Comparison of ENCODE assay signal across 20 cellular contexts in the genomic region with DNA sequence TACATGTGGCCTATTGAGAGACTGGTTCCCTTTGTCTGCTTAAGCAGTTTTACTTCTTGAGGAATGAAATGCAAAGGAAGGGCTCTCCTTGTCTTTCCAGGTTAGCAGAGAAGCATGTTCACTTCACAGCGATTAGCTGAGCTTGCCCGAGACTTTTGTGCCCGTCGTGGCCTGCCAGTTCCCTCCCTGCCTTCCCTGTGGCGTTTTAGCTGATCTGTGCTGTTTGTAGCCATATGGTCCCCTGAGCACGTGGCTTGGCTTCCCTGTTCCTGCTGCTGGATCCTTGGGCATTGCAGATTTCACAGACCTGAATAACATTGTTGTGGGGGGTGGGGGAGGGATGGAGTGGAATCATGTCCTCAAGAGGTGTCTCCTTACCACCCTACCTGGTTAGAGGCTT.
A peak's percentile ranks its signal among the peaks of the same experiment; 100 is the strongest.
DNase-seq lines count a peak whose midpoint lies in the region.
"Had no signal": no experiment of that assay in that cellular context is flagged by ENCODE, and none has a peak within 500 bp of the region (broad histone marks: within the 10 kb centered on the region; RNA-seq: fewer than 3 reads in every experiment).

No MANE protein-coding gene starts in this region.

- no peaks in the 10 kb centered on the region for H3K27me3 ChIP-seq in neuronal stem cell (ENCODE audit: control insufficient read depth in 3 of 3, insufficient read depth in 3 of 3, low read depth in 1 of 3, low read length in 3 of 3)
- H3K27me3 ChIP-seq: ovary, right atrium auricular region, uterus had no signal

- peaks cover 1 to 6% of the 10 kb centered on the region in 2 donors for H3K4me1 ChIP-seq in neuronal stem cell (ENCODE audit: control insufficient read depth in 2 of 2, insufficient read depth in 1 of 2, low read depth in 1 of 2, low read length in 2 of 2)
- H3K4me1 ChIP-seq: right atrium auricular region, uterus had no signal

- H3K23ac ChIP-seq in neuronal stem cell (ENCODE audit: low read depth, low read length, poor library complexity): no peak overlapping the region

- no peak overlapping the region for H3K4me3 ChIP-seq in neuronal stem cell (ENCODE audit: low read length in 2 of 2)
- H3K4me3 ChIP-seq: ovary, right atrium auricular region, SK-N-MC, uterus had no signal

- H2AFZ ChIP-seq in neuronal stem cell (ENCODE audit: low read length): no peak overlapping the region

- H3K9me3 ChIP-seq in neuronal stem cell (replicated peaks in 1 of 2; ENCODE audit: control insufficient read depth in 2 of 2, insufficient read depth in 1 of 2, low read depth in 1 of 2, low read length in 2 of 2): peaks cover 3 to 26% of the 10 kb centered on the region in 2 donors
- H3K9me3 ChIP-seq: ovary had no signal

- no peak overlapping the region for H2BK5ac ChIP-seq in neuronal stem cell (ENCODE audit: low read length)

- peak; percentile 92 for DNase-seq in DMS 273 (lab: John Stamatoyannopoulos, UW; ENCODE audit: unreplicated experiment)
- peak; percentile 96 for DNase-seq in NCI-H2171 treated with DMSO at 0.1 percent for 48 hours (lab: John Stamatoyannopoulos, UW)
- DNase-seq in cerebellar nuclear complex (lab: John Stamatoyannopoulos, UW): peak; percentile 86 to 94
- no peak for DNase-seq in neuronal stem cell (ENCODE audit: low spot score)
- no peak for DNase-seq in HuH-7.5 (ENCODE audit: low spot score)
- no peak for DNase-seq in epidermal melanocyte (ENCODE audit: insufficient read length, low spot score)
- DNase-seq in UCSD-AML1 (lab: John Stamatoyannopoulos, UW; ENCODE audit: unreplicated experiment): no peak
- DNase-seq: activated CD4-positive, alpha-beta T cell treated with anti-CD3 and anti-CD28 coated beads, Interleukin-2, amount 10 ng/mL, durations not matched to agents 24 days and 14 days; activated naive CD4-positive, alpha-beta T cell treated with anti-CD3 and anti-CD28 coated beads, Interleukin-2, amount 10 ng/mL, durations not matched to agents 7 days and 5 days; CD4-positive, CD25-positive, alpha-beta regulatory T cell; left cardiac atrium; naive B cell; NCI-H1417 treated with DMSO at 0.1 percent for 48 hours; ovary; stimulated activated CD4-positive, alpha-beta T cell treated with anti-CD3 and anti-CD28 coated beads, Interleukin-12 subunit alpha, Interleukin-12 subunit beta, amount 100 ng/mL, for 4 hours; stimulated activated CD4-positive, alpha-beta T cell treated with anti-CD3 and anti-CD28 coated beads, Interleukin-4, amount 100 ng/mL, for 24 hours; stimulated activated naive B cell treated with anti-CD40 and anti-IgM and Interleukin-4, amounts not matched to agents 10 μg/mL and 1 μg/mL and 100 μg/mL, for 72 hours; uterus had no signal

- H2BK12ac ChIP-seq in neuronal stem cell (ENCODE audit: low read length): no peak overlapping the region

- H2BK120ac ChIP-seq in neuronal stem cell (ENCODE audit: low read depth, low read length): no peak overlapping the region

- H3K36me3 ChIP-seq in neuronal stem cell (replicated peaks in 1 of 2; ENCODE audit: control insufficient read depth in 2 of 2, insufficient read depth in 2 of 2, low read length in 2 of 2): peaks cover 2 to 93% of the 10 kb centered on the region in 2 donors
- H3K36me3 ChIP-seq: ovary, uterus had no signal

- H4K91ac ChIP-seq in neuronal stem cell (ENCODE audit: low read depth, low read length, poor library complexity): no peak overlapping the region

- no peak overlapping the region for H3K4ac ChIP-seq in neuronal stem cell (ENCODE audit: low read length)

- H3K9ac ChIP-seq in neuronal stem cell (ENCODE audit: low read depth, low read length, poor library complexity): no peak overlapping the region

- H4K8ac ChIP-seq in neuronal stem cell (ENCODE audit: low read depth, low read length): no peak overlapping the region

- no peak overlapping the region for H3K4me2 ChIP-seq in neuronal stem cell (ENCODE audit: insufficient read depth, low read length, poor library complexity, severe bottlenecking)

- no peak overlapping the region for H2AK5ac ChIP-seq in neuronal stem cell (ENCODE audit: low read depth, low read length)

- H3K14ac ChIP-seq in neuronal stem cell (ENCODE audit: low read length): peak overlapping the region; percentile 5

- H3K18ac ChIP-seq in neuronal stem cell (ENCODE audit: low read length): no peak overlapping the region

- H2BK15ac ChIP-seq in neuronal stem cell (ENCODE audit: low read length): no peak overlapping the region

- no peaks in the 10 kb centered on the region for H3K79me1 ChIP-seq in neuronal stem cell (ENCODE audit: low read depth, low read length)

- WGBS in neuronal stem cell (ENCODE audit: extremely low coverage in 2 of 2, insufficient read length in 2 of 2, insufficient replicate concordance in 1 of 2), 2 donors: no CpG with 5 or more reads among the region's 6 CpGs

- H3K27ac ChIP-seq in neuronal stem cell (replicated peaks; ENCODE audit: low read length): peak overlapping the region; percentile 84
- H3K27ac ChIP-seq: ovary, right atrium auricular region, SK-N-MC, uterus had no signal

Comparison
In these comparisons a context has a peak if more than half of its experiments do, and no peak if none do; other contexts are left out.
1. DNase-seq: peak in DMS 273 (single experiment), NCI-H2171 treated with DMSO at 0.1 percent for 48 hours (single experiment) and cerebellar nuclear complex (2 of 2); none in neuronal stem cell (single experiment), HuH-7.5 (single experiment), epidermal melanocyte (single experiment) and UCSD-AML1 (single experiment).